In genomic region chr10:132149261-132149660, GRCh38 we compare ENCODE assay signal across 17 cellular contexts.
"Had no signal": no experiment of that assay in that cellular context is flagged by ENCODE, and none has a peak within 500 bp of the region (broad histone marks: within the 10 kb centered on the region; RNA-seq: fewer than 3 reads in every experiment).

No MANE protein-coding gene starts in this region.

- H3K9me3 Mint-ChIP-seq: activated CD4-positive, alpha-beta T cell treated with anti-CD3 and anti-CD28 coated beads, Interleukin-2, amount 10 ng/mL, durations not matched to agents 7 days and 5 days; activated naive CD4-positive, alpha-beta T cell treated with anti-CD3 and anti-CD28 coated beads, Interleukin-2, amount 10 ng/mL, durations not matched to agents 7 days and 5 days; activated T-helper 17 cell treated with anti-CD3 and anti-CD28 coated beads, Interleukin-2, amount 50 U/mL, for 72 hours; endodermal cell; nephron had no signal

- H3K4me3 Mint-ChIP-seq: activated CD4-positive, alpha-beta T cell treated with anti-CD3 and anti-CD28 coated beads, Interleukin-2, amount 10 ng/mL, durations not matched to agents 7 days and 5 days; activated naive CD4-positive, alpha-beta T cell treated with anti-CD3 and anti-CD28 coated beads, Interleukin-2, amount 10 ng/mL, durations not matched to agents 7 days and 5 days; activated T-helper 17 cell treated with anti-CD3 and anti-CD28 coated beads, Interleukin-2, amount 50 U/mL, for 72 hours; endodermal cell; nephron had no signal

- H3K9me3 ChIP-seq: gastroesophageal sphincter, right atrium auricular region, transverse colon had no signal

- H3K27ac ChIP-seq: gastroesophageal sphincter, right atrium auricular region, transverse colon had no signal

- H3K4me3 ChIP-seq: dorsolateral prefrontal cortex, gastroesophageal sphincter, right atrium auricular region, transverse colon had no signal

- H3K4me1 ChIP-seq: gastroesophageal sphincter, right atrium auricular region, transverse colon had no signal

- H3K4me1 Mint-ChIP-seq: activated CD4-positive, alpha-beta T cell treated with anti-CD3 and anti-CD28 coated beads, Interleukin-2, amount 10 ng/mL, durations not matched to agents 7 days and 5 days; activated naive CD4-positive, alpha-beta T cell treated with anti-CD3 and anti-CD28 coated beads, Interleukin-2, amount 10 ng/mL, durations not matched to agents 7 days and 5 days; activated T-helper 17 cell treated with anti-CD3 and anti-CD28 coated beads, Interleukin-2, amount 50 U/mL, for 72 hours; endodermal cell; nephron had no signal

- H3K36me3 ChIP-seq: right atrium auricular region, transverse colon had no signal

- DNase-seq: activated CD4-positive, alpha-beta T cell treated with anti-CD3 and anti-CD28 coated beads, Interleukin-2, amount 10 ng/mL, durations not matched to agents 7 days and 5 days; activated CD4-positive, CD25-positive, alpha-beta regulatory T cell; activated naive CD4-positive, alpha-beta T cell treated with anti-CD3 and anti-CD28 coated beads, Interleukin-2, amount 10 ng/mL, durations not matched to agents 7 days and 5 days; endodermal cell; islet precursor cell; mesenchymal stem cell; stimulated activated CD4-positive, alpha-beta T cell treated with anti-CD3 and anti-CD28 coated beads, Interleukin-15, amount 100 ng/mL, for 24 hours; stimulated activated CD4-positive, alpha-beta T cell treated with anti-CD3 and anti-CD28 coated beads, Interleukin-4, amount 100 ng/mL, for 24 hours; stimulated activated naive CD4-positive, alpha-beta T cell; transverse colon had no signal

- ATAC-seq: activated T-helper 17 cell treated with anti-CD3 and anti-CD28 coated beads, Interleukin-2, amount 50 U/mL, for 72 hours; gastroesophageal sphincter; left ventricle myocardium superior had no signal

- H3K27me3 ChIP-seq: dorsolateral prefrontal cortex, gastroesophageal sphincter, right atrium auricular region, transverse colon had no signal

- H3K27ac Mint-ChIP-seq: activated CD4-positive, alpha-beta T cell treated with anti-CD3 and anti-CD28 coated beads, Interleukin-2, amount 10 ng/mL, durations not matched to agents 7 days and 5 days; activated naive CD4-positive, alpha-beta T cell treated with anti-CD3 and anti-CD28 coated beads, Interleukin-2, amount 10 ng/mL, durations not matched to agents 7 days and 5 days; activated T-helper 17 cell treated with anti-CD3 and anti-CD28 coated beads, Interleukin-2, amount 50 U/mL, for 72 hours; endodermal cell; nephron; progenitor cell of endocrine pancreas had no signal

- H3K27me3 Mint-ChIP-seq: activated CD4-positive, alpha-beta T cell treated with anti-CD3 and anti-CD28 coated beads, Interleukin-2, amount 10 ng/mL, durations not matched to agents 7 days and 5 days; activated T-helper 17 cell treated with anti-CD3 and anti-CD28 coated beads, Interleukin-2, amount 50 U/mL, for 72 hours; progenitor cell of endocrine pancreas had no signal
